ENCODE assay signal across 33 cellular contexts in the genomic region with DNA sequence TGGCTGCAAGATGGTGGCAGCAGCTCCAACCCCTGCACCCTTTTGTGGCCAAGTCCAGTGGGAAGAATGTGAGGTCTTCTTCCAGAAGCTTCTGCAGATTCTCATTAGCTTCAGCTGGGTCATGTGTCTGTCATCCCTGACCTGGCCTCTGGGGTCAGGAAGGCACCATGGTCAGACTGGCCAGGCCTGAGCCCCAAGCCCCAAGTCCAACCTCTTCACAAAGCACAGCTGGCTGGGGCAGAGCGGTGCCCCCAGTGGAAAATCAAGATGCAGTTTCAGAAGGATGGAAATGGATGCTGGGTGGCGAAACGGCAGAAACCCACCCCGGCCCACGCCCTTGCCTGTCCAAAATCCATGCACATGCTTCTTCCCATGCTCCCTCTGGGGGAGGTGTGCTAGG. TPM values are rescaled to one million over a fixed set of nuclear protein-coding genes. Genes with fewer than 3 reads are reported as not detected.
"Had no signal": no experiment of that assay in that cellular context is flagged by ENCODE, and none has a peak within 500 bp of the region (broad histone marks: within the 10 kb centered on the region; RNA-seq: fewer than 3 reads in every experiment).

No MANE protein-coding gene starts in this region.

- ATAC-seq: foreskin keratinocyte; gastroesophageal sphincter; heart left ventricle; left lung; naive thymus-derived CD4-positive, alpha-beta T cell; sciatic nerve; stimulated activated memory B cell treated with anti-CD40 and anti-IgM and Interleukin-4, amounts not matched to agents 10 μg/mL and 1 μg/mL and 100 μg/mL, for 72 hours; stimulated activated naive CD8-positive, alpha-beta T cell treated with anti-CD3 and anti-CD28 coated beads, Interleukin-15, Interleukin-2, amounts not matched to agents 100 U/mL and 50 U/mL, for 24 hours had no signal

- FAIRE-seq: endothelial cell of umbilical vein, kidney, urothelium cell line had no signal

- H2AFZ ChIP-seq: hepatocyte, neural progenitor cell had no signal

- H3K36me3 Mint-ChIP-seq: neural progenitor cell; stimulated activated memory B cell treated with anti-CD40 and anti-IgM and Interleukin-4, amounts not matched to agents 10 μg/mL and 1 μg/mL and 100 μg/mL, for 72 hours had no signal

- H3K27me3 ChIP-seq: right atrium auricular region, testis, upper lobe of left lung had no signal

- H3K4me2 ChIP-seq: hepatocyte, neural progenitor cell had no signal

- DNase-seq: dorsolateral prefrontal cortex; effector CD8-positive, alpha-beta T cell; foreskin keratinocyte; heart left ventricle; kidney; left lung; mesendoderm; midbrain; naive thymus-derived CD4-positive, alpha-beta T cell; stimulated activated CD4-positive, alpha-beta T cell treated with anti-CD3 and anti-CD28 coated beads, Interleukin-4, amount 100 ng/mL, for 4 hours; stimulated activated naive CD8-positive, alpha-beta T cell treated with anti-CD3 and anti-CD28 coated beads, Interleukin-15, Interleukin-2, amounts not matched to agents 100 U/mL and 50 U/mL, for 24 hours; substantia nigra; testis; tibial artery; upper lobe of left lung had no signal

- H3K4me3 Mint-ChIP-seq: naive thymus-derived CD4-positive, alpha-beta T cell; nephron; neural progenitor cell; stimulated activated memory B cell treated with anti-CD40 and anti-IgM and Interleukin-4, amounts not matched to agents 10 μg/mL and 1 μg/mL and 100 μg/mL, for 72 hours had no signal

- H3K4me3 ChIP-seq: dorsolateral prefrontal cortex, esophagus muscularis mucosa, gastroesophageal sphincter, heart left ventricle, hepatocyte, left lung, neural progenitor cell, prostate gland, right atrium auricular region, testis, tibial artery, upper lobe of left lung had no signal

- H3K4me1 Mint-ChIP-seq: naive thymus-derived CD4-positive, alpha-beta T cell; nephron; neural progenitor cell; stimulated activated memory B cell treated with anti-CD40 and anti-IgM and Interleukin-4, amounts not matched to agents 10 μg/mL and 1 μg/mL and 100 μg/mL, for 72 hours had no signal

- H3K79me2 ChIP-seq: hepatocyte had no signal

- H3K27ac Mint-ChIP-seq: naive thymus-derived CD4-positive, alpha-beta T cell; nephron; neural progenitor cell; stimulated activated memory B cell treated with anti-CD40 and anti-IgM and Interleukin-4, amounts not matched to agents 10 μg/mL and 1 μg/mL and 100 μg/mL, for 72 hours had no signal

- H3K9me3 ChIP-seq: prostate gland, testis had no signal

- H3K36me3 ChIP-seq: esophagus muscularis mucosa, gastroesophageal sphincter, heart left ventricle, left lung, neural progenitor cell, prostate gland, right atrium auricular region, tibial artery, upper lobe of left lung had no signal

- H3K4me1 ChIP-seq: esophagus muscularis mucosa, foreskin keratinocyte, gastroesophageal sphincter, heart left ventricle, left lung, neural progenitor cell, prostate gland, right atrium auricular region, testis, tibial artery, upper lobe of left lung had no signal

- H3K27ac ChIP-seq: dorsolateral prefrontal cortex, esophagus muscularis mucosa, foreskin keratinocyte, gastroesophageal sphincter, heart left ventricle, hepatocyte, left lung, neural progenitor cell, prostate gland, right atrium auricular region, testis, tibial artery, upper lobe of left lung had no signal

- H3K9ac ChIP-seq: neural progenitor cell had no signal

RNA-seq across cellular contexts. Expression of gene GATA2, which starts 15.9 kb away (rescaled TPM):
- total RNA-seq: foreskin keratinocyte had no signal
- polyA plus RNA-seq: foreskin keratinocyte; naive thymus-derived CD4-positive, alpha-beta T cell had no signal

RNA-seq across cellular contexts. Expression of gene DNAJB8, which starts 42.2 kb away (rescaled TPM):
- total RNA-seq: dorsolateral prefrontal cortex; endothelial cell of umbilical vein; epithelial cell of proximal tubule; esophagus muscularis mucosa; fibroblast of lung; foreskin keratinocyte; gastroesophageal sphincter; heart left ventricle; hepatocyte; kidney; left lung; lower leg skin; lung microvascular endothelial cell; mucosa of gallbladder; naive thymus-derived CD4-positive, alpha-beta T cell; osteoblast; right atrium auricular region; sciatic nerve; skeletal muscle tissue; upper lobe of left lung had no signal
- polyA plus RNA-seq: endothelial cell of umbilical vein; fibroblast of lung; foreskin keratinocyte; heart left ventricle; hepatocyte; naive thymus-derived CD4-positive, alpha-beta T cell had no signal
